In genomic region chr2:170034596-170034995, GRCh38 we compare ENCODE assay signal across 35 cellular contexts.
DNase-seq lines count a peak whose midpoint lies in the region; ATAC-seq, FAIRE-seq and TF ChIP-seq lines count a peak whose summit lies in the region.
"Had no signal": no experiment of that assay in that cellular context is flagged by ENCODE, and none has a peak within 500 bp of the region (broad histone marks: within the 10 kb centered on the region; RNA-seq: fewer than 3 reads in every experiment).

No MANE protein-coding gene starts in this region.

- no peak for TF ChIP-seq CTCF in HepG2 (CRISPR knock-in tag; IDR thresholded peaks at IDR 0.05)
- no peak for TF ChIP-seq CTCF in right lobe of liver (IDR thresholded peaks at IDR 0.05)
- TF ChIP-seq CTCF in K562 (IDR thresholded peaks at IDR 0.05 in 2 of 3, conservative IDR thresholded peaks at IDR 0.05 in 1 of 3; ENCODE audit: insufficient read depth in 2 of 3, low read depth in 1 of 3, low read length in 3 of 3), result no peak
- no peak for TF ChIP-seq CTCF in ascending aorta (IDR thresholded peaks at IDR 0.05)
- TF ChIP-seq CTCF in osteocyte (IDR thresholded peaks at IDR 0.05), result no peak

- POLR2A ChIA-PET in HepG2 (lab: Yijun Ruan, JAX), result no interaction called here
- POLR2A ChIA-PET in K562 (lab: Yijun Ruan, JAX), result interaction anchor here (0.6 to 1.9 kb wide), 2 partner anchors 9 to 30 kb away, joined by 3 to 6 read pairs; no protein-coding TSS in a partner anchor

- H3K79me2 ChIP-seq in HepG2 (ENCODE audit: insufficient read depth, low read length) (no peaks in the 10 kb centered on the region), K562 (ENCODE audit: control insufficient read depth, insufficient read depth, low read length) (no peaks in the 10 kb centered on the region)

- TF ChIP-seq EP300 in HepG2 (IDR thresholded peaks at IDR 0.05; ENCODE audit: low read depth in 2 of 2, low read length in 2 of 2), result no peak
- TF ChIP-seq EP300 in HepG2 (CRISPR knock-in tag; IDR thresholded peaks at IDR 0.05; ENCODE audit: borderline replicate concordance), result no peak
- no peak for TF ChIP-seq EP300 in K562 (IDR thresholded peaks at IDR 0.05; ENCODE audit: low read length)

- H3K9me1 ChIP-seq in K562 (ENCODE audit: control insufficient read depth, insufficient read depth, low read length), result no peaks in the 10 kb centered on the region

- H2AFZ ChIP-seq in HepG2 (ENCODE audit: low read length) (no peak overlapping the region), K562 (ENCODE audit: low read depth, low read length) (no peak overlapping the region)

- H3K4me3 ChIP-seq in HepG2 (replicated peaks in 1 of 3; ENCODE audit: insufficient read depth in 1 of 3, low read depth in 2 of 3, low read length in 3 of 3) (no peak overlapping the region), right lobe of liver (no peak overlapping the region), K562 (no peak overlapping the region), ascending aorta (no peak overlapping the region)
- H3K4me3 ChIP-seq: A549; BLaER1; BLaER1 treated with 17β-estradiol and CSF1 and Interleukin-3, amounts not matched to agents 10 nM and 100 nM had no signal

- H3K9ac ChIP-seq in HepG2 (ENCODE audit: insufficient read depth, low read depth, low read length), result no peak overlapping the region
- no peak overlapping the region for H3K9ac ChIP-seq in K562 (ENCODE audit: insufficient read depth in 1 of 2, low read depth in 2 of 2, low read length in 2 of 2)
- H3K9ac ChIP-seq: BLaER1; BLaER1 treated with 17β-estradiol and CSF1 and Interleukin-3, amounts not matched to agents 10 nM and 100 nM had no signal

- no peaks in the 10 kb centered on the region for H3K9me3 ChIP-seq in HepG2 (ENCODE audit: low read length)
- H3K9me3 ChIP-seq in right lobe of liver, result no peaks in the 10 kb centered on the region
- no peaks in the 10 kb centered on the region for H3K9me3 ChIP-seq in K562 (replicated peaks; ENCODE audit: control insufficient read depth, insufficient read depth, low read depth, low read length)
- H3K9me3 ChIP-seq in ascending aorta, result peaks cover 0 to 9% of the 10 kb centered on the region in 2 donors
- H3K9me3 ChIP-seq: A549, BE2C, BLaER1, Caco-2 had no signal

- H3K4me1 Mint-ChIP-seq in osteocyte (ENCODE audit: unreplicated experiment), result no peaks in the 10 kb centered on the region
- H3K4me1 Mint-ChIP-seq: B cell had no signal

- no peak for ATAC-seq in HepG2
- no peak for ATAC-seq in right lobe of liver
- no peak for ATAC-seq in K562
- ATAC-seq: A549; CD8-positive, alpha-beta T cell had no signal

- H3K27me3 ChIP-seq in HepG2 (ENCODE audit: control insufficient read depth in 1 of 2, insufficient read depth in 2 of 2, low read length in 2 of 2) (no peaks in the 10 kb centered on the region), right lobe of liver (no peaks in the 10 kb centered on the region), K562 (ENCODE audit: control insufficient read depth in 2 of 2, insufficient read depth in 2 of 2, low read length in 2 of 2) (no peaks in the 10 kb centered on the region), ascending aorta (no peaks in the 10 kb centered on the region)
- H3K27me3 ChIP-seq: BE2C; BLaER1; BLaER1 treated with 17β-estradiol and CSF1 and Interleukin-3, amounts not matched to agents 10 nM and 100 nM had no signal

- H3K27me3 Mint-ChIP-seq in osteocyte (ENCODE audit: unreplicated experiment), result no peaks in the 10 kb centered on the region
- H3K27me3 Mint-ChIP-seq: B cell; CD4-positive, alpha-beta memory T cell; CD4-positive, alpha-beta T cell; CD4-positive, CD25-positive, alpha-beta regulatory T cell; CD8-positive, alpha-beta memory T cell had no signal

- H3K36me3 ChIP-seq in HepG2 (replicated peaks in 1 of 2; ENCODE audit: control insufficient read depth in 1 of 2, insufficient read depth in 2 of 2, low read length in 2 of 2) (peaks cover 0 to 10% of the 10 kb centered on the region in 2 experiments; a peak in 4 of 5 replicates), right lobe of liver (no peaks in the 10 kb centered on the region), K562 (ENCODE audit: control insufficient read depth, insufficient read depth, low read length) (peaks cover 18% of the 10 kb centered on the region; the same call in 2 of the 3 replicates), ascending aorta (peaks cover 9 to 17% of the 10 kb centered on the region in 2 donors)
- H3K36me3 ChIP-seq: BE2C had no signal

- DNase-seq in HepG2 (ENCODE audit: low spot score) (no peak), right lobe of liver (no peak), K562 (ENCODE audit: extremely low read depth in 1 of 4, low spot score in 3 of 4) (no peak), ascending aorta (ENCODE audit: low spot score in 2 of 2) (no peak), osteocyte (ENCODE audit: extremely low spot score, unreplicated experiment) (no peak)
- DNase-seq: 8988T; ACHN; AML-193; BE2C; C1 segment of cervical spinal cord; Caco-2; Calu3; CD4-positive, alpha-beta memory T cell; CD4-positive, alpha-beta T cell; CD4-positive, CD25-positive, alpha-beta regulatory T cell; CD8-positive, alpha-beta memory T cell; CD8-positive, alpha-beta T cell; COR-L47; DMS 273 treated with DMSO at 0.1 percent for 48 hours; DMS153; DMS53; DMS79; DMS79 treated with DMSO at 0.1 percent for 48 hours; DND-41; EL had no signal

- CTCF ChIA-PET in HepG2 (lab: Yijun Ruan, JAX; ENCODE audit: low intra/inter-chr PET ratio, low total read pairs), result no interaction called here
- CTCF ChIA-PET in K562 (lab: Yijun Ruan, JAX; ENCODE audit: low intra/inter-chr PET ratio), result interaction anchor here (0.5 kb wide), 1 partner anchor 455 kb away, joined by 3 read pairs; no protein-coding TSS in a partner anchor

- TF ChIP-seq RAD21 in HepG2 (CRISPR knock-in tag; IDR thresholded peaks at IDR 0.05) (no peak), K562 (CRISPR knock-in tag; conservative IDR thresholded peaks at IDR 0.05 in 1 of 2, IDR thresholded peaks at IDR 0.05 in 1 of 2) (no peak)

- FAIRE-seq in HepG2 (lab: Jason Lieb, UNC) (no peak), G401.6 (lab: Jason Lieb, UNC) (peak; percentile 23), K562 (lab: Jason Lieb, UNC) (no peak)
- FAIRE-seq: A204.1, A549, D721Med had no signal

- no peaks in the 10 kb centered on the region for H3K4me1 ChIP-seq in HepG2 (ENCODE audit: insufficient read depth, low read length)
- H3K4me1 ChIP-seq in right lobe of liver, result peaks cover 0 to 15% (median 0%) of the 10 kb centered on the region in 4 donors
- no peaks in the 10 kb centered on the region for H3K4me1 ChIP-seq in K562 (replicated peaks in 1 of 2; ENCODE audit: control insufficient read depth in 2 of 2, insufficient read depth in 2 of 2, low read length in 2 of 2)
- H3K4me1 ChIP-seq in ascending aorta, result no peaks in the 10 kb centered on the region
- H3K4me1 ChIP-seq: BE2C; BLaER1; BLaER1 treated with 17β-estradiol and CSF1 and Interleukin-3, amounts not matched to agents 10 nM and 100 nM; Caco-2 had no signal

- H3K27ac Mint-ChIP-seq in osteocyte (ENCODE audit: unreplicated experiment), result no peak overlapping the region
- H3K27ac Mint-ChIP-seq: B cell; CD4-positive, alpha-beta T cell; CD4-positive, CD25-positive, alpha-beta regulatory T cell; CD8-positive, alpha-beta memory T cell; CD8-positive, alpha-beta T cell had no signal

- WGBS in HepG2 (ENCODE audit: low lambda C conversion rate), result 73% methylated on average over 4 of the region's 4 CpGs
- 71% methylated on average over 4 of the region's 4 CpGs for WGBS in right lobe of liver (ENCODE audit: insufficient coverage, low coverage, low lambda C conversion rate, missing lambda C conversion rate)
- 73% methylated on average over 4 of the region's 4 CpGs for WGBS in K562 (ENCODE audit: insufficient coverage, low coverage, missing lambda C conversion rate)

- H4K20me1 ChIP-seq in HepG2 (ENCODE audit: insufficient read depth, low read length) (no peaks in the 10 kb centered on the region), K562 (replicated peaks; ENCODE audit: control insufficient read depth, insufficient read depth, low read length) (no peaks in the 10 kb centered on the region)
- H4K20me1 ChIP-seq: BLaER1; BLaER1 treated with 17β-estradiol and CSF1 and Interleukin-3, amounts not matched to agents 10 nM and 100 nM had no signal

- TF ChIP-seq POLR2A in HepG2 (IDR thresholded peaks at IDR 0.05; ENCODE audit: insufficient read depth in 1 of 2, low read depth in 2 of 2, low read length in 2 of 2) (no peak), right lobe of liver (IDR thresholded peaks at IDR 0.05) (no peak), K562 (conservative IDR thresholded peaks at IDR 0.05) (no peak)

- intact Hi-C loops in HepG2 (cut with micrococcal nuclease; ENCODE audit: unreplicated experiment), result no loop called here
- intact Hi-C loops in right lobe of liver (cut with DNase I), result no loop called here
- intact Hi-C loops in K562 (cut with micrococcal nuclease), result no loop called here
- intact Hi-C loops in ascending aorta (cut with DNase I), result no loop called here

- H3K9me3 Mint-ChIP-seq in osteocyte (ENCODE audit: unreplicated experiment), result peaks cover 4% of the 10 kb centered on the region
- H3K9me3 Mint-ChIP-seq: CD8-positive, alpha-beta memory T cell had no signal

- in situ Hi-C loops in HepG2 (cut with HindIII; ENCODE audit: extremely low pct_ligation_motif_present, low pct_unique_long_range_greater_than_20kb), result no loop called here
- in situ Hi-C loops in K562 (cut with MboI), result no loop called here

- H3K4me3 Mint-ChIP-seq in osteocyte (ENCODE audit: unreplicated experiment), result no peak overlapping the region
- H3K4me3 Mint-ChIP-seq: B cell; CD14-positive monocyte; CD4-positive, alpha-beta memory T cell; CD4-positive, alpha-beta T cell; CD4-positive, CD25-positive, alpha-beta regulatory T cell; CD8-positive, alpha-beta memory T cell; CD8-positive, alpha-beta T cell had no signal

- H3K4me2 ChIP-seq in HepG2 (ENCODE audit: low read depth, low read length) (no peak overlapping the region), K562 (ENCODE audit: insufficient read depth, low read length) (no peak overlapping the region)
- H3K4me2 ChIP-seq: A549; BLaER1; BLaER1 treated with 17β-estradiol and CSF1 and Interleukin-3, amounts not matched to agents 10 nM and 100 nM had no signal

- no TSS peak for BruUV-seq in HepG2 (replicated peaks; lab: Mats Ljungman, UMichigan)
- BruUV-seq in K562 (replicated peaks; lab: Mats Ljungman, UMichigan), result no TSS peak

- no peak overlapping the region for H3K27ac ChIP-seq in HepG2 (ENCODE audit: extremely low read length, insufficient read depth, low read length)
- H3K27ac ChIP-seq in right lobe of liver, result no peak overlapping the region
- no peak overlapping the region for H3K27ac ChIP-seq in K562 (ENCODE audit: extremely low read depth, low read depth, low read length)
- H3K27ac ChIP-seq in ascending aorta, result no peak overlapping the region
- H3K27ac ChIP-seq: 22Rv1; A549; BLaER1; BLaER1 treated with 17β-estradiol and CSF1 and Interleukin-3, amounts not matched to agents 10 nM and 100 nM; C4-2B had no signal

- H3K36me3 Mint-ChIP-seq in osteocyte (ENCODE audit: unreplicated experiment), result peaks cover 33% of the 10 kb centered on the region

TF ChIP-seq in HepG2, 621 proteins besides CTCF, POLR2A, EP300 and RAD21:
- peak; percentile 74 for TF ChIP-seq ZNF7 (CRISPR knock-in tag; IDR thresholded peaks at IDR 0.05)
- TF ChIP-seq ZNF460 (CRISPR knock-in tag; IDR thresholded peaks at IDR 0.05; ENCODE audit: borderline replicate concordance), result no peak

TF ChIP-seq in K562, 482 proteins besides CTCF, POLR2A, EP300 and RAD21:
- TF ChIP-seq RBM25 (IDR thresholded peaks at IDR 0.05; ENCODE audit: low read depth, low read length, severe bottlenecking) (peak; percentile 52), ZZZ3 (IDR thresholded peaks at IDR 0.05) (no peak)
